ENCODE assay signal across 12 cellular contexts in genomic region chr6:236519-236918, GRCh38. TPM values are rescaled to one million over a fixed set of nuclear protein-coding genes. Genes with fewer than 3 reads are reported as not detected.
DNase-seq lines count a peak whose midpoint lies in the region; ATAC-seq, FAIRE-seq and TF ChIP-seq lines count a peak whose summit lies in the region.
"Had no signal": no experiment of that assay in that cellular context is flagged by ENCODE, and none has a peak within 500 bp of the region (broad histone marks: within the 10 kb centered on the region; RNA-seq: fewer than 3 reads in every experiment).

No MANE protein-coding gene starts in this region.

- H3K4me3 ChIP-seq in AG10803 (ENCODE audit: low read length) = peak overlapping the region; percentile 56
- no peak overlapping the region for H3K4me3 ChIP-seq in astrocyte (ENCODE audit: insufficient read depth, low read depth, low read length)
- peak overlapping the region in 2 of 4 donors; percentile 13 to 24 for H3K4me3 ChIP-seq in stomach

- H3K9me3 ChIP-seq in astrocyte (ENCODE audit: insufficient read depth, low read depth, low read length) = no peaks in the 10 kb centered on the region
- H3K9me3 ChIP-seq in stomach = no peaks in the 10 kb centered on the region

- no peak overlapping the region for H3K27ac ChIP-seq in astrocyte (ENCODE audit: low read depth, low read length)
- peak overlapping the region in 2 of 5 donors; percentile 17 to 46 for H3K27ac ChIP-seq in stomach
- H3K27ac ChIP-seq: epithelial cell of prostate had no signal

- H3K9ac ChIP-seq in astrocyte (ENCODE audit: low read length) = no peak overlapping the region

- ATAC-seq in naive thymus-derived CD8-positive, alpha-beta T cell = no peak
- no peak for ATAC-seq in HG02623 (IDR thresholded peaks at IDR 0.05; ENCODE audit: unreplicated experiment)

- no peaks in the 10 kb centered on the region for H3K27me3 ChIP-seq in astrocyte (ENCODE audit: insufficient read depth, low read length)
- peaks cover 0 to 6% (median 0%) of the 10 kb centered on the region in 3 donors for H3K27me3 ChIP-seq in stomach

- TF ChIP-seq EP300 in stomach (IDR thresholded peaks at IDR 0.05) = no peak

- H4K20me1 ChIP-seq in astrocyte (ENCODE audit: insufficient read depth, low read length) = no peaks in the 10 kb centered on the region

- no peak for TF ChIP-seq POLR2A in stomach (IDR thresholded peaks at IDR 0.05)

- peaks cover 6% of the 10 kb centered on the region; the same call in 1 of the 2 replicates for H3K9me3 Mint-ChIP-seq in HFFc6
- H3K9me3 Mint-ChIP-seq in astrocyte (ENCODE audit: unreplicated experiment) = no peaks in the 10 kb centered on the region
- H3K9me3 Mint-ChIP-seq in naive thymus-derived CD8-positive, alpha-beta T cell = no peaks in the 10 kb centered on the region

- H3K4me1 ChIP-seq in astrocyte (ENCODE audit: insufficient read depth, low read length) = no peaks in the 10 kb centered on the region
- H3K4me1 ChIP-seq in stomach = peaks cover 0 to 9% (median 4%) of the 10 kb centered on the region in 4 donors

- H3K4me1 Mint-ChIP-seq in HFFc6 (ENCODE audit: low read depth) (peaks cover 22% of the 10 kb centered on the region; the same call in 1 of the 2 replicates), astrocyte (ENCODE audit: low read depth, unreplicated experiment) (peaks cover 11% of the 10 kb centered on the region)
- peaks cover 13 to 30% (median 27%) of the 10 kb centered on the region in 4 donors for H3K4me1 Mint-ChIP-seq in naive thymus-derived CD8-positive, alpha-beta T cell

- POLR2A ChIA-PET in naive thymus-derived CD8-positive, alpha-beta T cell (lab: Charles Lee) = no interaction called here

- H3K27me3 Mint-ChIP-seq in HFFc6 (ENCODE audit: insufficient read depth) (peaks cover 5% of the 10 kb centered on the region), astrocyte (ENCODE audit: low read depth, unreplicated experiment) (peaks cover 6% of the 10 kb centered on the region)
- no peaks in the 10 kb centered on the region for H3K27me3 Mint-ChIP-seq in naive thymus-derived CD8-positive, alpha-beta T cell

- TF ChIP-seq CTCF in AG10803 (conservative IDR thresholded peaks at IDR 0.05; ENCODE audit: low read length) (no peak), HFFc6 (IDR thresholded peaks at IDR 0.05) (no peak), astrocyte (IDR thresholded peaks at IDR 0.05; ENCODE audit: insufficient read depth, low read depth, low read length) (no peak), stomach (IDR thresholded peaks at IDR 0.05) (no peak)

- H3K27ac Mint-ChIP-seq in HFFc6 (no peak overlapping the region), astrocyte (ENCODE audit: unreplicated experiment) (peak overlapping the region; percentile 83)
- peak overlapping the region; percentile 86 to 99 (median 88) for H3K27ac Mint-ChIP-seq in naive thymus-derived CD8-positive, alpha-beta T cell
- H3K27ac Mint-ChIP-seq: progenitor cell of endocrine pancreas had no signal

- H3K4me3 Mint-ChIP-seq in HFFc6 = peak overlapping the region; percentile 80; the same call in 1 of the 2 replicates
- H3K4me3 Mint-ChIP-seq in astrocyte (ENCODE audit: unreplicated experiment) = peak overlapping the region; percentile 60
- peak overlapping the region; percentile 12 to 86 (median 78) for H3K4me3 Mint-ChIP-seq in naive thymus-derived CD8-positive, alpha-beta T cell

- 80 to 87% (median 85%) methylated on average over 6 of the region's 6 CpGs for WGBS in stomach, 5 donors

- H3K79me2 ChIP-seq in astrocyte (ENCODE audit: insufficient read depth, low read length) = no peaks in the 10 kb centered on the region

- intact Hi-C loops in stomach (cut with DNase I; ENCODE audit: low total_unique reads) = no loop called here

- no peaks in the 10 kb centered on the region for H3K36me3 Mint-ChIP-seq in HFFc6 (ENCODE audit: low read depth)
- H3K36me3 Mint-ChIP-seq in astrocyte (ENCODE audit: low read depth, unreplicated experiment) = no peaks in the 10 kb centered on the region
- no peaks in the 10 kb centered on the region for H3K36me3 Mint-ChIP-seq in naive thymus-derived CD8-positive, alpha-beta T cell

- no peak for DNase-seq in AG10803 (ENCODE audit: low read depth)
- DNase-seq in HFFc6 = no peak
- DNase-seq in astrocyte (ENCODE audit: low read depth) = no peak
- DNase-seq in naive thymus-derived CD8-positive, alpha-beta T cell = no peak
- DNase-seq in iPS-NIHi7 (ENCODE audit: extremely low spot score) = no peak
- DNase-seq in DMS53 (lab: John Stamatoyannopoulos, UW) = no peak
- DNase-seq in stomach = no peak
- DNase-seq: aorta had no signal

- H3K36me3 ChIP-seq in astrocyte (ENCODE audit: insufficient read depth, low read length) = no peaks in the 10 kb centered on the region
- H3K36me3 ChIP-seq in stomach = no peaks in the 10 kb centered on the region

- no peak overlapping the region for H2AFZ ChIP-seq in astrocyte (ENCODE audit: low read depth, low read length)

- FAIRE-seq in astrocyte (lab: Jason Lieb, UNC) = no peak
- FAIRE-seq: islet of Langerhans had no signal

- H3K4me2 ChIP-seq in astrocyte (ENCODE audit: low read length) = no peak overlapping the region

RNA-seq across cellular contexts. Expression of gene DUSP22, which starts 55.8 kb away (rescaled TPM):
- 10 to 100 TPM in 2 of 6 experiments, 1 to 10 TPM in 4; 6.8 to 11.9 (median 9.2) TPM for total RNA-seq in HFFc6 (2021; fragmentation: NEBNext Ultra II Directional; extraction: Animal tissue kit (Norgen Biotek cat#: 25700))
- total RNA-seq in astrocyte (32.9 and 34.9 TPM in 2 replicates), stomach (100 to 1,000 TPM in 1 of 5 donors, 10 to 100 TPM in 4; 15.6 to 338 (median 31.2) TPM)
- 10 to 100 TPM; 40.5 to 46.0 TPM for total RNA-seq in naive thymus-derived CD8-positive, alpha-beta T cell
- 10 to 100 TPM; 40.1 to 45.8 (median 43.0) TPM for polyA plus RNA-seq in naive thymus-derived CD8-positive, alpha-beta T cell
- polyA plus RNA-seq in stomach = 10 to 100 TPM; 33.9 to 43.7 (median 35.7) TPM
